In the genomic region with DNA sequence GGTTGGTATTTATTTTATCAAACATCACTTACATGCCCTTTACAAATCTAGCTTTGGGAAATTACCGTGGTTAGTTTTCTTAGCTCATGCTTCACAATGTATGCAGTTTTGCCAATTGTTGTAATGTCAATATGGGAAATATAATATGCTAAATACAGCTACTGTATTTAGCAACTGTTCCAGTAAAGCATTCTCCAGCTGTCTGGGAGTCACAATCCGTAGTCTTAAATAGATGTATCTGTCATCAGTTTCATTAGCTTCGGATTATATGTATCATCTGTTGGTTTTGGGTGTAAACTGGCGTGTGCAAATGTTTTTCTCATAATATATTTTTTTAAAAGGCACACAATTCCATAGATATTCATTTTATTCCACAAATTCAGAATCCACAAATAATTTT, we compare ENCODE assay signal across 6 cellular contexts.
"Had no signal": no experiment of that assay in that cellular context is flagged by ENCODE, and none has a peak within 500 bp of the region (broad histone marks: within the 10 kb centered on the region; RNA-seq: fewer than 3 reads in every experiment).

No MANE protein-coding gene starts in this region.

- H3K9ac ChIP-seq: GM23248 had no signal

- FAIRE-seq: HTR-8/SVneo had no signal

- H3K4me3 ChIP-seq: GM23248, HAP-1 had no signal

- H3K9me3 ChIP-seq: HAP-1 had no signal

- H3K36me3 ChIP-seq: HAP-1 had no signal

- H3K27ac ChIP-seq: GM23248 had no signal

- DNase-seq: GM23248, GOT3, H7, IMR-90 had no signal

- H2AFZ ChIP-seq: GM23248 had no signal
